Comparison of ENCODE assay signal across 16 cellular contexts in genomic region chr10:102342958-102343357, GRCh38. TPM values are rescaled to one million over a fixed set of nuclear protein-coding genes. Genes with fewer than 3 reads are reported as not detected.
DNase-seq lines count a peak whose midpoint lies in the region; ATAC-seq and TF ChIP-seq lines count a peak whose summit lies in the region.
"Had no signal": no experiment of that assay in that cellular context is flagged by ENCODE, and none has a peak within 500 bp of the region (broad histone marks: within the 10 kb centered on the region; RNA-seq: fewer than 3 reads in every experiment).

No MANE protein-coding gene starts in this region.

- no peak for ATAC-seq in effector memory CD8-positive, alpha-beta T cell (replicated peaks)

- CTCF ChIA-PET in mammary epithelial cell (lab: Charles Lee; ENCODE audit: low non-redundant PET), result no interaction called here

- H3K27ac Mint-ChIP-seq in effector memory CD8-positive, alpha-beta T cell, result no peak overlapping the region
- H3K27ac Mint-ChIP-seq: activated naive CD4-positive, alpha-beta T cell treated with anti-CD3 and anti-CD28 coated beads for 36 hours; dendritic cell treated with granulocyte-macrophage colony-stimulating factor and Interleukin-4, amounts not matched to agents 40 ng/mL and 50 ng/mL, for 4 days had no signal

- H3K27me3 ChIP-seq in mammary epithelial cell (ENCODE audit: insufficient read depth, low read length), result no peaks in the 10 kb centered on the region
- no peaks in the 10 kb centered on the region for H3K27me3 ChIP-seq in spleen (replicated peaks in 1 of 7)

- H3K4me1 Mint-ChIP-seq in effector memory CD8-positive, alpha-beta T cell (ENCODE audit: low read depth in 2 of 2), result peaks cover 0 to 2% of the 10 kb centered on the region in 2 donors

- H3K4me2 ChIP-seq in mammary epithelial cell (ENCODE audit: insufficient read depth, low read depth, low read length), result peak overlapping the region; percentile 63

- H3K9me3 ChIP-seq in mammary epithelial cell (replicated peaks; ENCODE audit: insufficient read depth, low read length), result no peaks in the 10 kb centered on the region
- H3K9me3 ChIP-seq in spleen, result no peaks in the 10 kb centered on the region
- H3K9me3 ChIP-seq: psoas muscle had no signal

- H3K27ac ChIP-seq in mammary epithelial cell (ENCODE audit: insufficient read depth, low read depth, low read length) (peak overlapping the region; percentile 73), spleen (no peak overlapping the region)
- H3K27ac ChIP-seq: psoas muscle had no signal

- H3K4me3 ChIP-seq in mammary epithelial cell (replicated peaks in 1 of 3; ENCODE audit: insufficient read depth in 1 of 3, low read depth in 2 of 3, low read length in 3 of 3) (no peak overlapping the region), spleen (no peak overlapping the region)
- H3K4me3 ChIP-seq: psoas muscle had no signal

- no peak overlapping the region for H3K4me3 Mint-ChIP-seq in effector memory CD8-positive, alpha-beta T cell
- H3K4me3 Mint-ChIP-seq: activated naive CD4-positive, alpha-beta T cell treated with anti-CD3 and anti-CD28 coated beads for 36 hours; CD4-positive, alpha-beta memory T cell; dendritic cell treated with granulocyte-macrophage colony-stimulating factor and Interleukin-4, amounts not matched to agents 40 ng/mL and 50 ng/mL, for 4 days had no signal

- H3K4me1 ChIP-seq in mammary epithelial cell (ENCODE audit: insufficient read depth, low read length) (peaks cover 35% of the 10 kb centered on the region), spleen (peaks cover 0 to 15% (median 3%) of the 10 kb centered on the region in 6 donors)

- dilution Hi-C loops in mammary epithelial cell (cut with HindIII; ENCODE audit: low sequenced_read_pairs), result loop anchor here (5.0 kb wide), 1 partner anchor 81 kb away; no protein-coding TSS in a partner anchor

- TF ChIP-seq CTCF in mammary epithelial cell (conservative IDR thresholded peaks at IDR 0.05 in 1 of 2, IDR thresholded peaks at IDR 0.05 in 1 of 2; ENCODE audit: extremely low read depth in 1 of 2, insufficient read depth in 1 of 2, low read depth in 1 of 2, low read length in 2 of 2) (no peak), spleen (IDR thresholded peaks at IDR 0.05 in 8 of 11, conservative IDR thresholded peaks at IDR 0.05 in 3 of 11) (no peak)

- peaks cover 2% of the 10 kb centered on the region for H3K36me3 ChIP-seq in mammary epithelial cell (ENCODE audit: insufficient read depth, low read length)
- peaks cover 0 to 50% (median 23%) of the 10 kb centered on the region in 6 donors for H3K36me3 ChIP-seq in spleen

- peak; percentile 67 for DNase-seq in AG20443 (ENCODE audit: low spot score)
- peak; percentile 85 for DNase-seq in M059J (ENCODE audit: low read depth)
- peak; percentile 87 for DNase-seq in mammary epithelial cell
- DNase-seq in kidney tubule cell (ENCODE audit: low spot score), result peak; percentile 86
- DNase-seq in posterior cingulate gyrus, result no peak
- DNase-seq in NCI-H1092 (lab: John Stamatoyannopoulos, UW), result no peak
- DNase-seq in spleen, result no peak
- DNase-seq in effector memory CD8-positive, alpha-beta T cell, result no peak
- DNase-seq: activated CD4-positive, alpha-beta T cell treated with anti-CD3 and anti-CD28 coated beads, Interleukin-2, amount 50 U/mL, for 1 hour; activated naive CD4-positive, alpha-beta T cell treated with anti-CD3 and anti-CD28 coated beads for 36 hours; CD4-positive, alpha-beta memory T cell; midbrain; NCI-H187; NK-92 treated with Interleukin-12 subunit alpha and Interleukin-12 subunit beta, amount 100 ng/mL, for 24 hours; psoas muscle had no signal

- H3K9ac ChIP-seq in mammary epithelial cell (ENCODE audit: insufficient read depth, low read length), result peak overlapping the region; percentile 20

- in situ Hi-C loops in mammary epithelial cell (cut with MboI; ENCODE audit: low sequenced_read_pairs in 2 of 2), result no loop called here

- H4K20me1 ChIP-seq in mammary epithelial cell (ENCODE audit: insufficient read depth, low read length), result no peaks in the 10 kb centered on the region

- H3K36me3 Mint-ChIP-seq in effector memory CD8-positive, alpha-beta T cell (ENCODE audit: insufficient read depth), result peaks cover 35% of the 10 kb centered on the region

- intact Hi-C loops in mammary epithelial cell (cut with micrococcal nuclease) (no loop called here), posterior cingulate gyrus (cut with DNase I) (no loop called here), spleen (cut with DNase I; ENCODE audit: low total_unique reads) (no loop called here)

- no peak for TF ChIP-seq POLR2A in spleen (IDR thresholded peaks at IDR 0.05)

- BruUV-seq in mammary epithelial cell (replicated peaks; lab: Mats Ljungman, UMichigan), result no TSS peak

- 29% methylated on average over 3 of the region's 3 CpGs for WGBS in mammary epithelial cell (ENCODE audit: low coverage, missing lambda C conversion rate)
- 88 to 97% (median 92%) methylated on average over 3 of the region's 3 CpGs for WGBS in spleen, 5 donors

- no peaks in the 10 kb centered on the region for H3K9me3 Mint-ChIP-seq in effector memory CD8-positive, alpha-beta T cell
- H3K9me3 Mint-ChIP-seq: activated naive CD4-positive, alpha-beta T cell treated with anti-CD3 and anti-CD28 coated beads for 36 hours; CD4-positive, alpha-beta memory T cell; dendritic cell treated with granulocyte-macrophage colony-stimulating factor and Interleukin-4, amounts not matched to agents 40 ng/mL and 50 ng/mL, for 4 days had no signal

- peaks cover 30% of the 10 kb centered on the region for H3K79me2 ChIP-seq in mammary epithelial cell (ENCODE audit: insufficient read depth, low read length)

- H2AFZ ChIP-seq in mammary epithelial cell (ENCODE audit: low read depth, low read length), result no peak overlapping the region

- no peaks in the 10 kb centered on the region for H3K27me3 Mint-ChIP-seq in effector memory CD8-positive, alpha-beta T cell
- H3K27me3 Mint-ChIP-seq: CD4-positive, alpha-beta memory T cell; dendritic cell treated with granulocyte-macrophage colony-stimulating factor and Interleukin-4, amounts not matched to agents 40 ng/mL and 50 ng/mL, for 4 days had no signal

RNA-seq across cellular contexts. Expression of gene NFKB2, which starts 52.5 kb away (rescaled TPM):
- total RNA-seq in M059J (2014; rRNA removed; shearing (Covaris generic)), result 9.1 and 20.7 TPM in 2 replicates
- 10 to 100 TPM; 12.3 to 73.5 TPM for total RNA-seq in mammary epithelial cell
- 16.8 TPM for polyA plus RNA-seq in mammary epithelial cell
- 10.5 TPM for polyA minus RNA-seq in mammary epithelial cell
- total RNA-seq in spleen, result 100 to 1,000 TPM in 3 of 7 donors, 10 to 100 TPM in 4; 51.6 to 161 (median 75.2) TPM
- polyA plus RNA-seq in spleen, result 10 to 100 TPM; 34.7 to 55.2 (median 51.9) TPM

Comparison
In these comparisons a context has a peak if more than half of its experiments do, and no peak if none do; other contexts are left out.
1. DNase-seq: peak in AG20443 (single experiment), M059J (single experiment), mammary epithelial cell (single experiment) and kidney tubule cell (single experiment); none in posterior cingulate gyrus (0 of 10), NCI-H1092 (single experiment), spleen (single experiment) and effector memory CD8-positive, alpha-beta T cell (0 of 3).